In the genomic region with DNA sequence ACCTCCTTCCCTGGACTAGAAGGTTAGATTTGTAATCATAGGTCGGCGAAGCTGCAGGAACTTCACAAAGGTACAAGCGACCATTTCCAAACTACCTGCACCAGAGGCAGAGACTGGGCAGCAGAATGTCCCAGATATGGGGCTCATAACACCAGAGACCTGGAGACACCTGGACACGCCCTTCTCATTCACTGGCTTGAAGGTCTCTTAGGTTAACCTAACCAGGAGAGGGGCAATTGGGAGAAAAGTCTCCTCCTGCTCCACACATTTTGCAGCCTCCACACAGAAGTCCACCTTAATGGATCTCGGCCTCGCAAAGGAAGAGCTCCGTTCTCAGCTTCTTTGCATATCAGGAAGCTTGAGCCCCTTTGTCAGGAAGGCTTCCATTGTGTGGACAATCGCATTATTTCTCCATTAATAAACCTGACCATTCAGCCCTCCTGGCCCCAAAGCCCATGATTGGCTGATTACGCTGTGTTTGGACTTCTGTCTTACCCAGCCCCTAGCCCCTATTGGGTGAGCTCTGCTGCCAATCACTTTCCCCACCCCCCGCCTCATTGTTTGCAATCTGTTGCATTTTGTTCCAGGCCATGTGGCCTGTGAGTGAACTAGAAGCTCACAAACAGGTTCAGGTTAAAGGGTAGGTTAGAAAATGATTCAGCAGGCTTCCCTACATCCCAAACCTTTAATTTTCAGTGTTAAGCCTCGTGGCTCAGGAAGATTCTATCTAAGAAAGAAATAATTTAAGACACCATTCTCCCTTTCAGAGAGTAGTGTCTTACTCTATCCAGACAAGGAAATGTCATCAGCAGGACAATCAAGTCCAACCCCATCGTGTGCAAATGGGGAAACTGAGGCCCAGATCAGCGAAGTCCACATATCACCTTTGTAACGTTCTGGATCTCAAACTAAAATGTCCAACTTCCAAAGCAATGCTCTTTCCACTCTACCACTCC, we compare ENCODE assay signal across 9 cellular contexts. TPM values are rescaled to one million over a fixed set of nuclear protein-coding genes. Genes with fewer than 3 reads are reported as not detected.
DNase-seq lines count a peak whose midpoint lies in the region; ATAC-seq and TF ChIP-seq lines count a peak whose summit lies in the region.
"Had no signal": no experiment of that assay in that cellular context is flagged by ENCODE, and none has a peak within 500 bp of the region (broad histone marks: within the 10 kb centered on the region; RNA-seq: fewer than 3 reads in every experiment).

No MANE protein-coding gene starts in this region.

- no peak for ATAC-seq in HG02571 (IDR thresholded peaks at IDR 0.05; ENCODE audit: unreplicated experiment)
- ATAC-seq in CD8-positive, alpha-beta T cell = no peak

- POLR2A ChIA-PET in CD8-positive, alpha-beta T cell (lab: Charles Lee) = no interaction called here

- H3K36me3 ChIP-seq in mammary epithelial cell (ENCODE audit: insufficient read depth, low read length) (no peaks in the 10 kb centered on the region), thyroid gland (no peaks in the 10 kb centered on the region)
- no peaks in the 10 kb centered on the region for H3K36me3 ChIP-seq in CD8-positive, alpha-beta T cell (ENCODE audit: insufficient read depth, low read length)

- H3K27me3 ChIP-seq in mammary epithelial cell (ENCODE audit: insufficient read depth, low read length) = peaks cover 2% of the 10 kb centered on the region
- no peaks in the 10 kb centered on the region for H3K27me3 ChIP-seq in thyroid gland
- peaks cover 18% of the 10 kb centered on the region for H3K27me3 ChIP-seq in CD8-positive, alpha-beta T cell (ENCODE audit: insufficient read depth, low read length)

- BruUV-seq in mammary epithelial cell (replicated peaks; lab: Mats Ljungman, UMichigan) = no TSS peak

- H3K27me3 Mint-ChIP-seq in CD8-positive, alpha-beta T cell (ENCODE audit: low read depth) = peaks cover 39% of the 10 kb centered on the region

- no peak for TF ChIP-seq POLR2A in thyroid gland (IDR thresholded peaks at IDR 0.05)

- H3K9me3 ChIP-seq in mammary epithelial cell (replicated peaks; ENCODE audit: insufficient read depth, low read length) (no peaks in the 10 kb centered on the region), thyroid gland (no peaks in the 10 kb centered on the region)
- no peaks in the 10 kb centered on the region for H3K9me3 ChIP-seq in CD8-positive, alpha-beta T cell (ENCODE audit: low read length)

- DNase-seq in T47D (ENCODE audit: low read depth in 1 of 2, low spot score in 1 of 2) (peak; percentile 75 to 88), mammary epithelial cell (no peak), OCI-M1 (lab: John Stamatoyannopoulos, UW) (peak; percentile 85), glomerular visceral epithelial cell (ENCODE audit: extremely low spot score) (peak; percentile 25), thyroid gland (peak; percentile 51 to 61), T-helper 9 cell (no peak)
- no peak for DNase-seq in CD8-positive, alpha-beta T cell

- no peak overlapping the region for H3K4me3 Mint-ChIP-seq in CD8-positive, alpha-beta T cell

- no peak overlapping the region for H2AFZ ChIP-seq in mammary epithelial cell (ENCODE audit: low read depth, low read length)

- intact Hi-C loops in mammary epithelial cell (cut with micrococcal nuclease) = no loop called here
- intact Hi-C loops in thyroid gland (cut with DNase I) = no loop called here
- intact Hi-C loops in CD8-positive, alpha-beta T cell (cut with DNase I, micrococcal nuclease) = no loop called here

- no peak overlapping the region for H3K4me2 ChIP-seq in mammary epithelial cell (ENCODE audit: insufficient read depth, low read depth, low read length)

- dilution Hi-C loops in mammary epithelial cell (cut with HindIII; ENCODE audit: low sequenced_read_pairs) = loop anchor here (5.0 kb wide), 1 partner anchor 78 kb away; no protein-coding TSS in a partner anchor

- H4K20me1 ChIP-seq in mammary epithelial cell (ENCODE audit: insufficient read depth, low read length) = no peaks in the 10 kb centered on the region

- H3K4me3 ChIP-seq in mammary epithelial cell (replicated peaks in 1 of 3; ENCODE audit: insufficient read depth in 1 of 3, low read depth in 2 of 3, low read length in 3 of 3) (no peak overlapping the region), thyroid gland (replicated peaks in 1 of 3) (no peak overlapping the region)
- no peak overlapping the region for H3K4me3 ChIP-seq in CD8-positive, alpha-beta T cell (ENCODE audit: low read depth, low read length)

- TF ChIP-seq CTCF in mammary epithelial cell (conservative IDR thresholded peaks at IDR 0.05 in 1 of 2, IDR thresholded peaks at IDR 0.05 in 1 of 2; ENCODE audit: extremely low read depth in 1 of 2, insufficient read depth in 1 of 2, low read depth in 1 of 2, low read length in 2 of 2) (no peak), thyroid gland (IDR thresholded peaks at IDR 0.05) (no peak)
- no peak for TF ChIP-seq CTCF in CD8-positive, alpha-beta T cell (IDR thresholded peaks at IDR 0.05)

- in situ Hi-C loops in T47D (cut with HindIII; ENCODE audit: low pct_unique_long_range_greater_than_20kb, low sequenced_read_pairs) = no loop called here
- in situ Hi-C loops in mammary epithelial cell (cut with MboI; ENCODE audit: low sequenced_read_pairs in 2 of 2) = loop anchor here in 1 of 2 donors (10.0 kb wide), 1 partner anchor 74 kb away; no protein-coding TSS in a partner anchor

- H3K4me1 Mint-ChIP-seq in CD8-positive, alpha-beta T cell (ENCODE audit: low read depth) = peaks cover 7% of the 10 kb centered on the region

- 88% methylated on average over 14 of the region's 14 CpGs for WGBS in mammary epithelial cell (ENCODE audit: low coverage, missing lambda C conversion rate)
- WGBS in thyroid gland, 2 donors = 61 to 64% methylated on average over 14 of the region's 14 CpGs

- H3K36me3 Mint-ChIP-seq in CD8-positive, alpha-beta T cell = no peaks in the 10 kb centered on the region
- H3K36me3 Mint-ChIP-seq: memory B cell had no signal

- no peak overlapping the region for H3K27ac Mint-ChIP-seq in CD8-positive, alpha-beta T cell
- H3K27ac Mint-ChIP-seq: memory B cell had no signal

- no peaks in the 10 kb centered on the region for H3K79me2 ChIP-seq in mammary epithelial cell (ENCODE audit: insufficient read depth, low read length)

- no peak overlapping the region for H3K27ac ChIP-seq in mammary epithelial cell (ENCODE audit: insufficient read depth, low read depth, low read length)
- H3K27ac ChIP-seq in thyroid gland = no peak overlapping the region
- no peak overlapping the region for H3K27ac ChIP-seq in CD8-positive, alpha-beta T cell (ENCODE audit: low read depth, low read length)

- CTCF ChIA-PET in mammary epithelial cell (lab: Charles Lee; ENCODE audit: low non-redundant PET) = no interaction called here
- CTCF ChIA-PET in CD8-positive, alpha-beta T cell (lab: Charles Lee) = interaction anchor here (0.8 to 10.7 kb wide), 5 partner anchors 21 to 100 kb away, joined by 3 to 149 read pairs (median 3); no protein-coding TSS in a partner anchor

- H3K4me1 ChIP-seq in mammary epithelial cell (ENCODE audit: insufficient read depth, low read length) (peaks cover 32% of the 10 kb centered on the region), thyroid gland (peaks cover 19 to 46% of the 10 kb centered on the region in 2 donors)
- H3K4me1 ChIP-seq in CD8-positive, alpha-beta T cell (ENCODE audit: insufficient read depth, low read length) = peaks cover 4% of the 10 kb centered on the region

- no peak overlapping the region for H3K9ac ChIP-seq in mammary epithelial cell (ENCODE audit: insufficient read depth, low read length)

- no peaks in the 10 kb centered on the region for H3K9me3 Mint-ChIP-seq in CD8-positive, alpha-beta T cell
- H3K9me3 Mint-ChIP-seq: memory B cell had no signal

RNA-seq across cellular contexts. Expression of a gene that starts 2.8 kb away (rescaled TPM):
- total RNA-seq in mammary epithelial cell (1 to 10 TPM; 3.1 to 4.5 TPM), thyroid gland (1 to 10 TPM; 1.4 to 3.9 (median 3.5) TPM)
- 2.3 TPM for polyA plus RNA-seq in mammary epithelial cell
- 1.6 TPM for polyA minus RNA-seq in mammary epithelial cell
- total RNA-seq in CD8-positive, alpha-beta T cell = under 1 TPM in 1 of 2 experiments, not detected in 1; 0.22 TPM

RNA-seq across cellular contexts. Expression of a gene that starts 15.6 kb away (rescaled TPM):
- total RNA-seq in mammary epithelial cell (10 to 100 TPM; 21.3 to 24.6 TPM), thyroid gland (10 to 100 TPM; 22.6 to 35.2 (median 25.3) TPM)
- polyA plus RNA-seq in mammary epithelial cell = 15.4 TPM
- 16.6 TPM for polyA minus RNA-seq in mammary epithelial cell
- 1 to 10 TPM; 5.2 to 5.8 TPM for total RNA-seq in CD8-positive, alpha-beta T cell

RNA-seq across cellular contexts. Expression of a gene that starts 56.0 kb away (rescaled TPM):
- 10 to 100 TPM; 14.3 to 54.0 TPM for total RNA-seq in mammary epithelial cell
- polyA plus RNA-seq in mammary epithelial cell = 49.3 TPM
- polyA minus RNA-seq in mammary epithelial cell = 67.4 TPM
- total RNA-seq in thyroid gland = 10 to 100 TPM in 2 of 4 donors, 1 to 10 TPM in 2; 8.9 to 60.8 (median 16.5) TPM
- 1 to 10 TPM; 5.9 to 6.4 TPM for total RNA-seq in CD8-positive, alpha-beta T cell

Comparison
In these comparisons a context has a peak if more than half of its experiments do, and no peak if none do; other contexts are left out.
1. DNase-seq: peak in T47D (2 of 2), OCI-M1 (single experiment), glomerular visceral epithelial cell (single experiment) and thyroid gland (2 of 2); none in mammary epithelial cell (single experiment), T-helper 9 cell (single experiment) and CD8-positive, alpha-beta T cell (0 of 7).